In the genomic region with DNA sequence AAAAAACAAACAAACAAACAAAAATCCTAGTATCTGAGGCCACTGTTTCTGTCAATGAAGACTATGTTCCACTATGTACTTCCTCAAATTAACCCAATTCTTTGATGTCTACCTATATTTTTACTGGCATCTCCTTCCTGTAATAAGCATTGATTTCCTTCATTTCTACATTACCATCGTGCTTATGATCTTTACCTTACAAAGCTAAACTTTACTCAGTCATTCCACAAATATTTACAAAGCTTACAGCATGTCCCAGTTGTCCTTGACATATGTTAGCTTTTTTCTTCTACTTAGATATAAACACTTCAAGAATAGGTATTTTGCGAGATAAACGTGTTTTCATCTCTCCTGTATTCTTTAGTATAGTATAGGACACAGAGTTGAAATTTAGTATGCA, we compare ENCODE assay signal across 25 cellular contexts.
"Had no signal": no experiment of that assay in that cellular context is flagged by ENCODE, and none has a peak within 500 bp of the region (broad histone marks: within the 10 kb centered on the region; RNA-seq: fewer than 3 reads in every experiment).

No MANE protein-coding gene starts in this region.

- H3K4me3 ChIP-seq: breast epithelium, pancreas, thyroid gland had no signal

- H3K9me3 Mint-ChIP-seq: immature natural killer cell, nephron progenitor cell had no signal

- H3K27ac ChIP-seq: breast epithelium, pancreas, thyroid gland, WERI-Rb-1 had no signal

- ATAC-seq: left ventricle myocardium superior, right cardiac atrium had no signal

- H3K4me1 ChIP-seq: breast epithelium, thyroid gland had no signal

- DNase-seq: activated CD4-positive, alpha-beta T cell treated with anti-CD3 and anti-CD28 coated beads, Interleukin-2, amount 50 U/mL, for 4 hours; activated CD8-positive, alpha-beta memory T cell treated with anti-CD3 and anti-CD28 coated beads for 24 hours; activated CD8-positive, alpha-beta memory T cell treated with anti-CD3 and anti-CD28 coated beads, Interleukin-2, amount 50 U/mL, for 4 hours; activated naive CD4-positive, alpha-beta T cell treated with Interleukin-2 at 50 U/mL for 16 hours; activated naive CD8-positive, alpha-beta T cell treated with anti-CD3 and anti-CD28 coated beads for 36 hours; activated T-cell treated with anti-CD3 and anti-CD28 coated beads, Interleukin-2, amount 50 U/mL, for 24 hours; amniotic stem cell; effector memory CD4-positive, alpha-beta T cell; foreskin melanocyte; immature natural killer cell; kidney glomerular epithelial cell; left ventricle myocardium superior; mammary epithelial cell; midbrain; nephron progenitor cell; pancreas; right cardiac atrium; stimulated activated CD4-positive, alpha-beta T cell treated with anti-CD3 and anti-CD28 coated beads, Interleukin-12 subunit alpha, Interleukin-12 subunit beta, amount 100 ng/mL, for 4 hours; stimulated activated CD4-positive, alpha-beta T cell treated with anti-CD3 and anti-CD28 coated beads, Interleukin-4, amount 100 ng/mL, for 4 hours; stimulated activated naive CD8-positive, alpha-beta T cell treated with anti-CD3 and anti-CD28 coated beads, Interleukin-15, Interleukin-2, amounts not matched to agents 100 U/mL and 50 U/mL, for 24 hours; thyroid gland; WERI-Rb-1 had no signal

- H3K36me3 Mint-ChIP-seq: activated naive CD8-positive, alpha-beta T cell treated with anti-CD3 and anti-CD28 coated beads for 36 hours; immature natural killer cell had no signal

- H3K4me3 Mint-ChIP-seq: activated naive CD8-positive, alpha-beta T cell treated with anti-CD3 and anti-CD28 coated beads for 36 hours; activated T-cell treated with anti-CD3 and anti-CD28 coated beads, Interleukin-2, amount 50 U/mL, for 24 hours; central memory CD8-positive, alpha-beta T cell; nephron progenitor cell; T-helper 2 cell treated with Interferon-gamma antibody and Interleukin-4, amounts not matched to agents 5 μg/mL and 100 μg/mL, for 36 hours had no signal

- H3K27ac Mint-ChIP-seq: activated T-cell treated with anti-CD3 and anti-CD28 coated beads, Interleukin-2, amount 50 U/mL, for 24 hours; nephron progenitor cell; T-helper 2 cell treated with Interferon-gamma antibody and Interleukin-4, amounts not matched to agents 5 μg/mL and 100 μg/mL, for 36 hours had no signal

- H3K36me3 ChIP-seq: breast epithelium, pancreas, thyroid gland, WERI-Rb-1 had no signal

- H3K9me3 ChIP-seq: pancreas, thyroid gland had no signal

- H3K27me3 ChIP-seq: breast epithelium, pancreas, thyroid gland had no signal

- H3K4me1 Mint-ChIP-seq: activated naive CD8-positive, alpha-beta T cell treated with anti-CD3 and anti-CD28 coated beads for 36 hours; central memory CD8-positive, alpha-beta T cell; nephron progenitor cell had no signal

- H3K27me3 Mint-ChIP-seq: activated naive CD8-positive, alpha-beta T cell treated with anti-CD3 and anti-CD28 coated beads for 36 hours; activated T-cell treated with anti-CD3 and anti-CD28 coated beads, Interleukin-2, amount 50 U/mL, for 24 hours; central memory CD8-positive, alpha-beta T cell had no signal
